ENCODE assay signal across 18 cellular contexts in the genomic region with DNA sequence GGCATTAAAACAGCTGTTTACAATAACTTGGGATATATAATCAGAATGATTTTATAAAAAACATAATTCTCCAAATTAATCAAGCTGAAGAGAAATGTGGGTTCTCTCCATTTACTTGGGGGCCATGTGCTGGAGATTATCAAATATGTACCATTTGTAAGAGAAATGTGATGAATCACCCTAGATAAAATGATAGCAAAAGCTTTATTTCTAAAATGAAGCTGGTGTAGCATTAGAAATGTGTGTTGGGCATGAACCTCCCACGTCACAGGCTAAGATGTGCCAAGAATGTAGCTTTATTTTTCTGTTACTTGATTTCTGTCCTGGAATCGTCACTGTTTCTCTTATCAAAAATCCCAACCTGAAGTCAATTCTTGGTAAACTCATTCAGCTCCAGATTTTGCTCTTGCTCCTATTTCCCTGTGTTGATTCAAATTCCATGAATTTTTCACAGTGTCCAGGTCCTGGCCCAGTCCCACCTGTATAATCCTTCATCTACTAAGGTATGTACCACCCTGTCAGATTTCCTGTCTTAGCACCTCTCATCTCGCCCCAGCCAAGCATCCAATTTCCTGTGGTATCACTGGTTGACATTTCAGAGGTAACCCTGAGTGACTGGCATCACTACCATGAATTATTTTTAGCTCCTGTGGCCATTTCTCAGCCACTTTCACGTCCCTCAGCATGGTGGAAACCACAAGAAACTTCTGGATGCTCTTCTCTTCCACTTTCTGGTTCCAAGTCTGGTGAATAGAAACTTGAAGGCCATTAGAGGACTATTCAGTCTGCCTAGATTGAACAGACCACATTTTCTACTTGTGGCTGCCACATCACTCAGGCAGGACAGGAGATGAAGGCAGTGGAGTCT.
DNase-seq lines count a peak whose midpoint lies in the region; ATAC-seq and TF ChIP-seq lines count a peak whose summit lies in the region.
"Had no signal": no experiment of that assay in that cellular context is flagged by ENCODE, and none has a peak within 500 bp of the region (broad histone marks: within the 10 kb centered on the region; RNA-seq: fewer than 3 reads in every experiment).

No MANE protein-coding gene starts in this region.

- no peak overlapping the region for H3K4me3 ChIP-seq in SK-N-SH (ENCODE audit: low read depth in 2 of 2, low read length in 1 of 2)
- H3K4me3 ChIP-seq in fibroblast of the aortic adventitia (ENCODE audit: low read depth, low read length): no peak overlapping the region
- H3K4me3 ChIP-seq in testis: no peak overlapping the region
- no peak overlapping the region for H3K4me3 ChIP-seq in right atrium auricular region
- H3K4me3 ChIP-seq: BLaER1 had no signal

- H3K9me3 Mint-ChIP-seq in natural killer cell treated with Interleukin-12 subunit alpha and Interleukin-12 subunit beta and Interleukin-15 and Interleukin-18, amount 100 ng/mL, for 72 hours: no peaks in the 10 kb centered on the region

- no peak overlapping the region for H3K4me3 Mint-ChIP-seq in natural killer cell treated with Interleukin-12 subunit alpha and Interleukin-12 subunit beta and Interleukin-15 and Interleukin-18, amount 100 ng/mL, for 72 hours
- H3K4me3 Mint-ChIP-seq: CD4-positive, CD25-positive, alpha-beta regulatory T cell had no signal

- no peaks in the 10 kb centered on the region for H3K36me3 Mint-ChIP-seq in natural killer cell treated with Interleukin-12 subunit alpha and Interleukin-12 subunit beta and Interleukin-15 and Interleukin-18, amount 100 ng/mL, for 72 hours
- H3K36me3 Mint-ChIP-seq: CD4-positive, CD25-positive, alpha-beta regulatory T cell had no signal

- peaks cover 0 to 10% of the 10 kb centered on the region in 2 experiments; a peak in 2 of 4 replicates for H3K4me1 ChIP-seq in SK-N-SH (ENCODE audit: control insufficient read depth in 1 of 2, insufficient read depth in 2 of 2, low read depth in 1 of 2, low read length in 1 of 2)
- H3K4me1 ChIP-seq in testis: peaks cover 3% of the 10 kb centered on the region
- H3K4me1 ChIP-seq in right atrium auricular region: no peaks in the 10 kb centered on the region
- H3K4me1 ChIP-seq: BLaER1 had no signal

- H3K27me3 Mint-ChIP-seq in natural killer cell treated with Interleukin-12 subunit alpha and Interleukin-12 subunit beta and Interleukin-15 and Interleukin-18, amount 100 ng/mL, for 72 hours: no peaks in the 10 kb centered on the region
- H3K27me3 Mint-ChIP-seq: CD4-positive, CD25-positive, alpha-beta regulatory T cell had no signal

- H3K27ac ChIP-seq in SK-N-SH (ENCODE audit: low read depth in 2 of 2, low read length in 1 of 2) (peak overlapping the region; percentile 37 to 56; a peak in 3 of 4 replicates), testis (no peak overlapping the region), right atrium auricular region (no peak overlapping the region)
- H3K27ac ChIP-seq: BLaER1 had no signal

- H2AFZ ChIP-seq in SK-N-SH (ENCODE audit: low read depth): no peak overlapping the region

- no peaks in the 10 kb centered on the region for H3K79me2 ChIP-seq in SK-N-SH (ENCODE audit: insufficient read depth)

- no peak for ATAC-seq in natural killer cell treated with Interleukin-12 subunit alpha and Interleukin-12 subunit beta and Interleukin-15 and Interleukin-18, amount 100 ng/mL, for 72 hours
- ATAC-seq: HepG2 had no signal

- intact Hi-C loops in testis (cut with DNase I; ENCODE audit: low total_unique reads): no loop called here

- TF ChIP-seq EP300 in SK-N-SH (IDR thresholded peaks at IDR 0.05; ENCODE audit: borderline replicate concordance in 1 of 2, low read depth in 1 of 2, low read length in 1 of 2): peak in 1 of 2 experiments; percentile 39; a peak in 1 of 4 replicates

- H4K20me1 ChIP-seq in SK-N-SH (ENCODE audit: insufficient read depth): no peaks in the 10 kb centered on the region
- H4K20me1 ChIP-seq: BLaER1 had no signal

- no peak for TF ChIP-seq CTCF in SK-N-SH (IDR thresholded peaks at IDR 0.05)
- TF ChIP-seq CTCF in fibroblast of the aortic adventitia (IDR thresholded peaks at IDR 0.05; ENCODE audit: insufficient read depth, low read length): no peak
- no peak for TF ChIP-seq CTCF in testis (IDR thresholded peaks at IDR 0.05)
- TF ChIP-seq CTCF in right atrium auricular region (IDR thresholded peaks at IDR 0.05): no peak

- no peak for TF ChIP-seq RAD21 in SK-N-SH (IDR thresholded peaks at IDR 0.05; ENCODE audit: low read length)

- H3K27me3 ChIP-seq in SK-N-SH (ENCODE audit: insufficient read depth) (no peaks in the 10 kb centered on the region), testis (no peaks in the 10 kb centered on the region), right atrium auricular region (no peaks in the 10 kb centered on the region)
- H3K27me3 ChIP-seq: BLaER1 had no signal

- peaks cover 4 to 11% of the 10 kb centered on the region in 2 donors for H3K4me1 Mint-ChIP-seq in natural killer cell treated with Interleukin-12 subunit alpha and Interleukin-12 subunit beta and Interleukin-15 and Interleukin-18, amount 100 ng/mL, for 72 hours (ENCODE audit: low read depth in 2 of 2)
- H3K4me1 Mint-ChIP-seq: CD4-positive, CD25-positive, alpha-beta regulatory T cell had no signal

- H3F3A ChIP-seq in SK-N-SH (replicated peaks; ENCODE audit: insufficient read depth): peaks cover 12% of the 10 kb centered on the region

- no peak overlapping the region for H3K9ac ChIP-seq in SK-N-SH
- H3K9ac ChIP-seq: BLaER1 had no signal

- H3K9me3 ChIP-seq in SK-N-SH (no peaks in the 10 kb centered on the region), testis (no peaks in the 10 kb centered on the region), right atrium auricular region (no peaks in the 10 kb centered on the region)

- no peak overlapping the region for H3K4me2 ChIP-seq in SK-N-SH
- H3K4me2 ChIP-seq: BLaER1 had no signal

- no peaks in the 10 kb centered on the region for H3K9me2 ChIP-seq in SK-N-SH

- DNase-seq in MV-4-11 (lab: John Stamatoyannopoulos, UW) (peak; percentile 86), SK-N-SH (no peak), fibroblast of the aortic adventitia (ENCODE audit: low read depth) (peak; percentile 49), testis (peak; percentile 53), putamen (ENCODE audit: low spot score) (no peak), right atrium auricular region (ENCODE audit: low spot score) (no peak)
- DNase-seq in natural killer cell treated with Interleukin-12 subunit alpha and Interleukin-12 subunit beta and Interleukin-15 and Interleukin-18, amount 100 ng/mL, for 72 hours (ENCODE audit: low spot score): no peak
- DNase-seq: CD4-positive, CD25-positive, alpha-beta regulatory T cell; DMS53; H7; KBM-7; NCI-H1417; NCI-H1694; NCI-H2029 treated with DMSO at 0.1 percent for 48 hours; NCI-H510A; NCI-H69 had no signal

- no peak for TF ChIP-seq POLR2A in testis (IDR thresholded peaks at IDR 0.05)

- POLR2A ChIA-PET in SK-N-SH (lab: Yijun Ruan, JAX): no interaction called here

- peak overlapping the region in 1 of 2 donors; percentile 47 for H3K27ac Mint-ChIP-seq in natural killer cell treated with Interleukin-12 subunit alpha and Interleukin-12 subunit beta and Interleukin-15 and Interleukin-18, amount 100 ng/mL, for 72 hours
- H3K27ac Mint-ChIP-seq: CD4-positive, CD25-positive, alpha-beta regulatory T cell had no signal

- CTCF ChIA-PET in SK-N-SH (lab: Yijun Ruan, JAX): no interaction called here

- H3K36me3 ChIP-seq in SK-N-SH (replicated peaks in 1 of 2; ENCODE audit: control insufficient read depth in 1 of 2, insufficient read depth in 2 of 2, low read length in 1 of 2) (no peaks in the 10 kb centered on the region), testis (ENCODE audit: low read depth, missing control alignments) (no peaks in the 10 kb centered on the region), right atrium auricular region (no peaks in the 10 kb centered on the region)
- H3K36me3 ChIP-seq: BLaER1 had no signal

- 33% methylated on average over 4 of the region's 4 CpGs for WGBS in SK-N-SH (ENCODE audit: low lambda C conversion rate)
- 75 to 77% methylated on average over 4 of the region's 4 CpGs for WGBS in testis, 2 donors

TF ChIP-seq in SK-N-SH, 30 proteins besides CTCF, POLR2A, EP300 and RAD21 (continues in another document):
- TF ChIP-seq YY1 (IDR thresholded peaks at IDR 0.05; ENCODE audit: low read depth) (no peak), RCOR1 (IDR thresholded peaks at IDR 0.05; ENCODE audit: low read length) (no peak), SMC3 (IDR thresholded peaks at IDR 0.05; ENCODE audit: low read depth, low read length) (no peak), ELF1 (IDR thresholded peaks at IDR 0.05) (no peak), EZH2phosphoT487 (IDR thresholded peaks at IDR 0.05; ENCODE audit: borderline replicate concordance, low read depth) (no peak), USF2 (IDR thresholded peaks at IDR 0.05; ENCODE audit: borderline replicate concordance, low read depth, low read length) (no peak), FOXM1 (IDR thresholded peaks at IDR 0.05; ENCODE audit: low read depth) (no peak), TAF1 (IDR thresholded peaks at IDR 0.05; ENCODE audit: borderline replicate concordance, low read depth, low read length) (no peak), TCF12 (IDR thresholded peaks at IDR 0.05) (peak; percentile 76), RXRA (IDR thresholded peaks at IDR 0.05; ENCODE audit: borderline replicate concordance, low read depth) (no peak), NFIC (IDR thresholded peaks at IDR 0.05; ENCODE audit: borderline replicate concordance) (peak; percentile 59; the same call in 1 of the 2 replicates)
- TF ChIP-seq, protein P1, sequence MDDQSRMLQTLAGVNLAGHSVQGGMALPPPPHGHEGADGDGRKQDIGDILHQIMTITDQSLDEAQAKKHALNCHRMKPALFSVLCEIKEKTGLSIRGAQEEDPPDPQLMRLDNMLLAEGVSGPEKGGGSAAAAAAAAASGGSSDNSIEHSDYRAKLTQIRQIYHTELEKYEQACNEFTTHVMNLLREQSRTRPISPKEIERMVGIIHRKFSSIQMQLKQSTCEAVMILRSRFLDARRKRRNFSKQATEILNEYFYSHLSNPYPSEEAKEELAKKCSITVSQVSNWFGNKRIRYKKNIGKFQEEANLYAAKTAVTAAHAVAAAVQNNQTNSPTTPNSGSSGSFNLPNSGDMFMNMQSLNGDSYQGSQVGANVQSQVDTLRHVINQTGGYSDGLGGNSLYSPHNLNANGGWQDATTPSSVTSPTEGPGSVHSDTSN (IDR thresholded peaks at IDR 0.05): peak; percentile 34; the same call in 1 of the 2 replicates

Comparison
In these comparisons a context has a peak if more than half of its experiments do, and no peak if none do; other contexts are left out.
1. DNase-seq: peak in MV-4-11 (single experiment), fibroblast of the aortic adventitia (single experiment) and testis (single experiment); none in SK-N-SH (single experiment), natural killer cell treated with Interleukin-12 subunit alpha and Interleukin-12 subunit beta and Interleukin-15 and Interleukin-18, amount 100 ng/mL, for 72 hours (single experiment), putamen (single experiment) and right atrium auricular region (single experiment).
2. H3K27ac ChIP-seq: peak in SK-N-SH (2 of 2); none in testis (0 of 2) and right atrium auricular region (0 of 2).